9 cellular contexts compared by ENCODE assay signal in the genomic region with DNA sequence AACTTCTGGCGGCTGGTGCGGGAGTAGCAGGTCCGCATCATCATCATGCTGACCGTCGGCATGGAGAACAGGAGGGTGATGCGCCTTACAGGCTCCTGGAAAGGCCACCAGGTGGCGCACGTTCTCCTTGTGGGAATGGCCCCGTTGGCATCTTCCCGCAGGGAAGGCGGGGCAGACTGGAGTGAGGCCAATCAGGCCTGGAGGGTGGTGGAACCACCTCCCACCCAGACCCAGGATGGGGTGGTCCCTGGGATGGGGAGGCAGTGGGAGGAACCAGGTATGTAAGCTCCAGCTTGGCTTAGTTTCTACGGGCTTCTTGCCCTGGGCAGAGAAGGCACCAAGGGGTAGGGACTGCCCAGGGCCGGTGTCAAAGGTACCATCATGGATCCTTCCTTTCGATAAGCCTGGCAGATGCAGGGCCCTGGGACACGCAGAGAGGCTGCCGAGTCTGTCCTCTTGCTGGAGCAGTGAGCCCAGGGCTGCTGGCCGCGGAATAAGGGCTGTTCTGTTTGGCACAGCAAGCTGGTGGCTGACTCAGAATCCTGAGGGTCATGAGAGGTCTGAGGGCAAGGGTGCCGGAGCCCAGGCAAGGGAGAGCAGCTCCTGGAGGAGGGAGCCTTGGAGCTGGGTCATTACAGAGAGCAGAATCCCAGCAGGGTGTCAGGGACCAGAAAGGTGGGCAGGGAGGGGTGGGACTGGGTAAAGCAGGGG. TPM values are rescaled to one million over a fixed set of nuclear protein-coding genes. Genes with fewer than 3 reads are reported as not detected.
A peak's percentile ranks its signal among the peaks of the same experiment; 100 is the strongest.
DNase-seq lines count a peak whose midpoint lies in the region; ATAC-seq, FAIRE-seq and TF ChIP-seq lines count a peak whose summit lies in the region.
"Had no signal": no experiment of that assay in that cellular context is flagged by ENCODE, and none has a peak within 500 bp of the region (broad histone marks: within the 10 kb centered on the region; RNA-seq: fewer than 3 reads in every experiment).

No MANE protein-coding gene starts in this region.

- no peak overlapping the region for H3K27ac ChIP-seq in endothelial cell of umbilical vein (ENCODE audit: insufficient read depth, low read depth, low read length)

- H3K9ac ChIP-seq in endothelial cell of umbilical vein (replicated peaks; ENCODE audit: extremely low read depth, insufficient read depth, low read length), result no peak overlapping the region

- no peaks in the 10 kb centered on the region for H3K36me3 Mint-ChIP-seq in mesothelial cell of epicardium

- no TSS peak for BruUV-seq in endothelial cell of umbilical vein (replicated peaks; lab: Mats Ljungman, UMichigan)

- TF ChIP-seq POLR2A in endothelial cell of umbilical vein (IDR thresholded peaks at IDR 0.05; ENCODE audit: low read depth, low read length), result no peak

- peak; percentile 93 for FAIRE-seq in endothelial cell of umbilical vein (lab: Jason Lieb, UNC)

- peak; percentile 63 for DNase-seq in DMS153 treated with DMSO at 0.1 percent for 48 hours (lab: John Stamatoyannopoulos, UW; ENCODE audit: unreplicated experiment)
- DNase-seq in HT-29 (ENCODE audit: low spot score), result peak; percentile 96
- peak; percentile 58 to 68 for DNase-seq in NOMO-1 (lab: John Stamatoyannopoulos, UW; ENCODE audit: unreplicated experiment in 2 of 2)
- DNase-seq in activated CD8-positive, alpha-beta memory T cell treated with anti-CD3 and anti-CD28 coated beads for 4 hours (ENCODE audit: low read depth in 2 of 2), result peak; percentile 35 to 38
- peak; percentile 83 for DNase-seq in endothelial cell of umbilical vein (ENCODE audit: low read depth, low spot score)
- peak; percentile 76 to 91 for DNase-seq in mesothelial cell of epicardium (ENCODE audit: low spot score in 2 of 2, unreplicated experiment in 2 of 2)
- peak; percentile 28 to 39 for DNase-seq in stimulated activated CD8-positive, alpha-beta memory T cell treated with anti-CD3 and anti-CD28 coated beads, Interleukin-4, amount 100 ng/mL, for 1 hour (ENCODE audit: low read depth in 2 of 2, low spot score in 1 of 2)

- peak overlapping the region; percentile 77 for H2AFZ ChIP-seq in endothelial cell of umbilical vein (ENCODE audit: low read depth, low read length)

- intact Hi-C loops in endothelial cell of umbilical vein (cut with micrococcal nuclease), result loop anchor here (2.0 kb wide), 2 partner anchors 52 to 534 kb away; no protein-coding TSS in a partner anchor

- H3K4me1 ChIP-seq in endothelial cell of umbilical vein (ENCODE audit: control insufficient read depth, extremely low read depth, insufficient read depth, low read length), result no peaks in the 10 kb centered on the region

- POLR2A ChIA-PET in endothelial cell of umbilical vein (lab: Charles Lee), result no interaction called here

- peaks cover 5% of the 10 kb centered on the region for H3K4me1 Mint-ChIP-seq in mesothelial cell of epicardium

- H3K79me2 ChIP-seq in endothelial cell of umbilical vein (ENCODE audit: control insufficient read depth, insufficient read depth, low read length), result no peaks in the 10 kb centered on the region

- H3K36me3 ChIP-seq in endothelial cell of umbilical vein (ENCODE audit: control insufficient read depth in 2 of 2, extremely low read depth in 1 of 2, insufficient read depth in 2 of 2, low read length in 2 of 2), result no peaks in the 10 kb centered on the region

- peaks cover 8 to 13% of the 10 kb centered on the region in 2 experiments for H3K27me3 ChIP-seq in endothelial cell of umbilical vein (ENCODE audit: control insufficient read depth in 2 of 2, insufficient read depth in 2 of 2, low read length in 2 of 2)

- H3K27ac Mint-ChIP-seq in mesothelial cell of epicardium, result no peak overlapping the region
- H3K27ac Mint-ChIP-seq: dendritic cell treated with granulocyte-macrophage colony-stimulating factor and Interleukin-4, amounts not matched to agents 40 ng/mL and 50 ng/mL, for 4 days had no signal

- dilution Hi-C loops in endothelial cell of umbilical vein (cut with MboI; ENCODE audit: extremely low pct_ligation_motif_present, low sequenced_read_pairs), result no loop called here

- peak overlapping the region; percentile 38 for H3K4me3 Mint-ChIP-seq in mesothelial cell of epicardium
- H3K4me3 Mint-ChIP-seq: dendritic cell treated with granulocyte-macrophage colony-stimulating factor and Interleukin-4, amounts not matched to agents 40 ng/mL and 50 ng/mL, for 4 days had no signal

- H3K9me1 ChIP-seq in endothelial cell of umbilical vein (replicated peaks; ENCODE audit: control insufficient read depth, extremely low read depth, insufficient read depth, low read length), result no peaks in the 10 kb centered on the region

- no peak for ATAC-seq in HG02884 (IDR thresholded peaks at IDR 0.05; ENCODE audit: unreplicated experiment)

- TF ChIP-seq CTCF in endothelial cell of umbilical vein (IDR thresholded peaks at IDR 0.05; ENCODE audit: extremely low read depth in 1 of 2, insufficient read depth in 1 of 2, low read depth in 1 of 2, low read length in 2 of 2), result peak; percentile 90 to 92
- TF ChIP-seq CTCF in mesothelial cell of epicardium (IDR thresholded peaks at IDR 0.05; ENCODE audit: unreplicated experiment), result peak; percentile 86

- H3K9me3 Mint-ChIP-seq in mesothelial cell of epicardium, result no peaks in the 10 kb centered on the region
- H3K9me3 Mint-ChIP-seq: dendritic cell treated with granulocyte-macrophage colony-stimulating factor and Interleukin-4, amounts not matched to agents 40 ng/mL and 50 ng/mL, for 4 days had no signal

- no peaks in the 10 kb centered on the region for H3K9me3 ChIP-seq in endothelial cell of umbilical vein (replicated peaks; ENCODE audit: control insufficient read depth, insufficient read depth, low read length)

- peaks cover 14% of the 10 kb centered on the region for H3K27me3 Mint-ChIP-seq in mesothelial cell of epicardium (ENCODE audit: low read depth)

- no peaks in the 10 kb centered on the region for H4K20me1 ChIP-seq in endothelial cell of umbilical vein (replicated peaks; ENCODE audit: control insufficient read depth, extremely low read depth, insufficient read depth, low read length)

- H3K4me3 ChIP-seq in endothelial cell of umbilical vein (replicated peaks in 1 of 3; ENCODE audit: insufficient read depth in 1 of 3, low read depth in 1 of 3, low read length in 3 of 3), result no peak overlapping the region

- CTCF ChIA-PET in endothelial cell of umbilical vein (lab: Charles Lee), result interaction anchor here (0.8 to 7.7 kb wide), 5 partner anchors 30 to 535 kb away, joined by 3 to 107 read pairs (median 5); no protein-coding TSS in a partner anchor

- no peak overlapping the region for H3K4me2 ChIP-seq in endothelial cell of umbilical vein (ENCODE audit: insufficient read depth, low read length)

TF ChIP-seq in endothelial cell of umbilical vein, 7 proteins besides CTCF, POLR2A, EP300 and RAD21:
- TF ChIP-seq MYC (IDR thresholded peaks at IDR 0.05; ENCODE audit: low read depth, low read length) (no peak), EZH2 (IDR thresholded peaks at IDR 0.05; ENCODE audit: borderline replicate concordance, low read depth, low read length, severe bottlenecking) (no peak), JUN (IDR thresholded peaks at IDR 0.05; ENCODE audit: borderline replicate concordance, insufficient read depth, insufficient read length, low read depth) (no peak), FOS (IDR thresholded peaks at IDR 0.05; ENCODE audit: borderline replicate concordance, insufficient read depth, low read length) (no peak), GATA2 (IDR thresholded peaks at IDR 0.05; ENCODE audit: insufficient read depth, insufficient read length, low read depth, low read length) (no peak), POLR2AphosphoS5 (IDR thresholded peaks at IDR 0.05; ENCODE audit: insufficient read depth, low read depth, low read length) (no peak)
- TF ChIP-seq, protein P1, sequence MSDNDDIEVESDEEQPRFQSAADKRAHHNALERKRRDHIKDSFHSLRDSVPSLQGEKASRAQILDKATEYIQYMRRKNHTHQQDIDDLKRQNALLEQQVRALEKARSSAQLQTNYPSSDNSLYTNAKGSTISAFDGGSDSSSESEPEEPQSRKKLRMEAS (IDR thresholded peaks at IDR 0.05; ENCODE audit: insufficient read depth, insufficient read length), result no peak
TF ChIP-seq in endothelial cell of umbilical vein: peak in this region for 0.

RNA-seq across cellular contexts. Expression of a gene that starts 8.7 kb away (rescaled TPM):
- total RNA-seq in HT-29 (2014; rRNA removed; shearing (Covaris generic)), result 0.18 and 0.42 TPM in 2 replicates
- total RNA-seq in endothelial cell of umbilical vein, result not detected in 2 replicates
- not detected in 2 replicates for polyA plus RNA-seq in endothelial cell of umbilical vein
- polyA plus RNA-seq in endothelial cell of umbilical vein (2011; cell fraction: cytosol; rRNA removed), result not detected in 2 replicates
- 0.04 TPM in 1 of 2 replicates, not detected in the other for polyA plus RNA-seq in endothelial cell of umbilical vein (2011; cell fraction: nucleus; rRNA removed)
- polyA plus RNA-seq in endothelial cell of umbilical vein (2012), result 0.14 and 0.27 TPM in 2 replicates
- polyA minus RNA-seq in endothelial cell of umbilical vein, result not detected in 2 replicates
- polyA minus RNA-seq in endothelial cell of umbilical vein (2011; cell fraction: cytosol; rRNA and poly(A)+ RNA removed), result not detected
- not detected in 2 replicates for polyA minus RNA-seq in endothelial cell of umbilical vein (2011; cell fraction: nucleus; rRNA and poly(A)+ RNA removed)
- 3.1 to 4.7 TPM (median 3.1 TPM) in 3 replicates for total RNA-seq in mesothelial cell of epicardium

RNA-seq across cellular contexts. Expression of a gene that starts 24.5 kb away (rescaled TPM):
- 16.3 and 16.8 TPM in 2 replicates for total RNA-seq in HT-29 (2014; rRNA removed; shearing (Covaris generic))
- total RNA-seq in endothelial cell of umbilical vein, result 0.86 and 1.9 TPM in 2 replicates
- polyA plus RNA-seq in endothelial cell of umbilical vein, result 1.8 and 2.4 TPM in 2 replicates
- 0.84 and 1.1 TPM in 2 replicates for polyA plus RNA-seq in endothelial cell of umbilical vein (2011; cell fraction: cytosol; rRNA removed)
- polyA plus RNA-seq in endothelial cell of umbilical vein (2011; cell fraction: nucleus; rRNA removed), result 1.1 and 1.5 TPM in 2 replicates
- 0.41 and 0.75 TPM in 2 replicates for polyA plus RNA-seq in endothelial cell of umbilical vein (2012)
- polyA minus RNA-seq in endothelial cell of umbilical vein, result 5.1 and 6.0 TPM in 2 replicates
- not detected for polyA minus RNA-seq in endothelial cell of umbilical vein (2011; cell fraction: cytosol; rRNA and poly(A)+ RNA removed)
- 0.34 and 0.48 TPM in 2 replicates for polyA minus RNA-seq in endothelial cell of umbilical vein (2011; cell fraction: nucleus; rRNA and poly(A)+ RNA removed)
- total RNA-seq in mesothelial cell of epicardium, result 0.31 to 0.49 TPM (median 0.32 TPM) in 3 replicates

RNA-seq across cellular contexts. Expression of a gene that starts 40.4 kb away (rescaled TPM):
- total RNA-seq in HT-29 (2014; rRNA removed; shearing (Covaris generic)), result 17.0 and 21.2 TPM in 2 replicates
- total RNA-seq in endothelial cell of umbilical vein (69.5 and 75.6 TPM in 2 replicates), mesothelial cell of epicardium (73.9 to 79.6 TPM (median 74.4 TPM) in 3 replicates)
- polyA plus RNA-seq in endothelial cell of umbilical vein, result 54.3 and 57.9 TPM in 2 replicates
- polyA plus RNA-seq in endothelial cell of umbilical vein (2011; cell fraction: cytosol; rRNA removed), result 49.0 and 49.1 TPM in 2 replicates
- polyA plus RNA-seq in endothelial cell of umbilical vein (2011; cell fraction: nucleus; rRNA removed), result 45.0 and 45.4 TPM in 2 replicates
- 46.7 and 54.8 TPM in 2 replicates for polyA plus RNA-seq in endothelial cell of umbilical vein (2012)
- 33.0 and 43.4 TPM in 2 replicates for polyA minus RNA-seq in endothelial cell of umbilical vein
- 14.3 TPM for polyA minus RNA-seq in endothelial cell of umbilical vein (2011; cell fraction: cytosol; rRNA and poly(A)+ RNA removed)
- polyA minus RNA-seq in endothelial cell of umbilical vein (2011; cell fraction: nucleus; rRNA and poly(A)+ RNA removed), result 18.7 and 18.9 TPM in 2 replicates

Comparison
In these comparisons a context has a peak if more than half of its experiments do, and no peak if none do; other contexts are left out.
1. DNase-seq: peak in every context shown above with its lines; median percentile 96 in HT-29; 84 in mesothelial cell of epicardium; 83 in endothelial cell of umbilical vein; 63 in DMS153 treated with DMSO at 0.1 percent for 48 hours; 63 in NOMO-1; 36 in activated CD8-positive, alpha-beta memory T cell treated with anti-CD3 and anti-CD28 coated beads for 4 hours; 34 in stimulated activated CD8-positive, alpha-beta memory T cell treated with anti-CD3 and anti-CD28 coated beads, Interleukin-4, amount 100 ng/mL, for 1 hour.